Comparison of ENCODE assay signal across 8 cellular contexts in genomic region chr22:36180038-36180880, GRCh38. TPM values are rescaled to one million over a fixed set of nuclear protein-coding genes. Genes with fewer than 3 reads are reported as not detected.
DNase-seq lines count a peak whose midpoint lies in the region; ATAC-seq lines count a peak whose summit lies in the region.

No MANE protein-coding gene starts in this region.

- no peak overlapping the region for H3K27ac Mint-ChIP-seq in T-helper 2 cell treated with Interferon-gamma antibody and Interleukin-4, amounts not matched to agents 5 μg/mL and 100 μg/mL, for 36 hours

- H3K27me3 ChIP-seq in right cardiac atrium (ENCODE audit: control insufficient read depth, insufficient read depth) = no peaks in the 10 kb centered on the region

- no peak overlapping the region for H3K27ac ChIP-seq in right cardiac atrium (ENCODE audit: low read length)

- intact Hi-C loops in right cardiac atrium (cut with DNase I) = loop anchor here in 3 of 4 donors (5.0 kb wide), 2 partner anchors 33 to 38 kb away; no protein-coding TSS in a partner anchor
- intact Hi-C loops in sciatic nerve (cut with DNase I) = loop anchor here (2.0 kb wide), 1 partner anchor 117 kb away; no protein-coding TSS in a partner anchor

- ATAC-seq in right cardiac atrium (peak; percentile 88 to 90), sciatic nerve (peak; percentile 95), GM21381 (IDR thresholded peaks at IDR 0.05; ENCODE audit: unreplicated experiment) (no peak), HG02884 (IDR thresholded peaks at IDR 0.05; ENCODE audit: unreplicated experiment) (no peak)

- H3K4me1 ChIP-seq in right cardiac atrium (ENCODE audit: control insufficient read depth, insufficient read depth, low read length) = peaks cover 7% of the 10 kb centered on the region

- no peaks in the 10 kb centered on the region for H3K9me3 Mint-ChIP-seq in T-helper 2 cell treated with Interferon-gamma antibody and Interleukin-4, amounts not matched to agents 5 μg/mL and 100 μg/mL, for 36 hours

- peaks cover 2% of the 10 kb centered on the region for H3K4me1 Mint-ChIP-seq in T-helper 2 cell treated with Interferon-gamma antibody and Interleukin-4, amounts not matched to agents 5 μg/mL and 100 μg/mL, for 36 hours (ENCODE audit: low read depth)

- peaks cover 2% of the 10 kb centered on the region for H3K27me3 Mint-ChIP-seq in T-helper 2 cell treated with Interferon-gamma antibody and Interleukin-4, amounts not matched to agents 5 μg/mL and 100 μg/mL, for 36 hours (ENCODE audit: low read depth)

- WGBS in right cardiac atrium = 55% methylated on average over 22 of the region's 22 CpGs

- no peak overlapping the region for H3K4me3 Mint-ChIP-seq in T-helper 2 cell treated with Interferon-gamma antibody and Interleukin-4, amounts not matched to agents 5 μg/mL and 100 μg/mL, for 36 hours

- H3K4me3 ChIP-seq in Jurkat, Clone E6-1 (ENCODE audit: low read length) = no peak overlapping the region
- no peak overlapping the region for H3K4me3 ChIP-seq in right cardiac atrium (ENCODE audit: low read length)

- H3K36me3 Mint-ChIP-seq in T-helper 2 cell treated with Interferon-gamma antibody and Interleukin-4, amounts not matched to agents 5 μg/mL and 100 μg/mL, for 36 hours (ENCODE audit: low read depth) = no peaks in the 10 kb centered on the region

- H3K9me3 ChIP-seq in right cardiac atrium (ENCODE audit: control insufficient read depth, low read length) = no peaks in the 10 kb centered on the region

- DNase-seq in DMS153 (lab: John Stamatoyannopoulos, UW) (peak; percentile 59), amygdala (lab: John Stamatoyannopoulos, UW) (peak in 45 of 56 donors; percentile 6 to 84 (median 38)), right cardiac atrium (peak; percentile 87 to 97 (median 92)), sciatic nerve (ENCODE audit: low spot score) (peak; percentile 94)
- peak; percentile 52 for DNase-seq in Jurkat, Clone E6-1 (ENCODE audit: low read depth, low spot score)
- DNase-seq in T-helper 2 cell treated with Interferon-gamma antibody and Interleukin-4, amounts not matched to agents 5 μg/mL and 100 μg/mL, for 36 hours (ENCODE audit: low spot score) = peak; percentile 62

RNA-seq across cellular contexts. Expression of gene APOL3, which starts 19.7 kb away (rescaled TPM):
- 2.3 TPM for polyA plus RNA-seq in Jurkat, Clone E6-1 (2012; ENCODE audit: insufficient read depth, insufficient read length)
- total RNA-seq in right cardiac atrium = 10 to 100 TPM; 22.9 to 33.1 (median 26.5) TPM
- 23.3 TPM for polyA plus RNA-seq in right cardiac atrium
- 77.2 TPM for total RNA-seq in sciatic nerve

RNA-seq across cellular contexts. Expression of gene APOL4, which starts 21.4 kb away (rescaled TPM):
- not detected for polyA plus RNA-seq in Jurkat, Clone E6-1 (2012; ENCODE audit: insufficient read depth, insufficient read length)
- total RNA-seq in right cardiac atrium (1 to 10 TPM in 3 of 4 donors, not detected in 1; 3.1 to 7.4 (median 7.2) TPM), sciatic nerve (9.8 TPM)
- polyA plus RNA-seq in right cardiac atrium = 3.8 TPM

RNA-seq across cellular contexts. Expression of gene APOL2, which starts 59.1 kb away (rescaled TPM):
- polyA plus RNA-seq in Jurkat, Clone E6-1 (2012; ENCODE audit: insufficient read depth, insufficient read length) = 20.9 TPM
- total RNA-seq in right cardiac atrium (10 to 100 TPM; 39.9 to 54.8 (median 42.9) TPM), sciatic nerve (65.8 TPM)
- 29.1 TPM for polyA plus RNA-seq in right cardiac atrium

Comparison
In these comparisons a context has a peak if more than half of its experiments do, and no peak if none do; other contexts are left out.
1. DNase-seq: peak in every context shown above with its lines; median percentile 94 in sciatic nerve; 92 in right cardiac atrium; 62 in T-helper 2 cell treated with Interferon-gamma antibody and Interleukin-4, amounts not matched to agents 5 μg/mL and 100 μg/mL, for 36 hours; 59 in DMS153; 52 in Jurkat, Clone E6-1; 38 in amygdala.
2. ATAC-seq: peak in right cardiac atrium (2 of 2) and sciatic nerve (single experiment); none in GM21381 (single experiment) and HG02884 (single experiment).